ENCODE assay signal across 23 cellular contexts in genomic region chr4:126180642-126181041, GRCh38.
"Had no signal": no experiment of that assay in that cellular context is flagged by ENCODE, and none has a peak within 500 bp of the region (broad histone marks: within the 10 kb centered on the region; RNA-seq: fewer than 3 reads in every experiment).

No MANE protein-coding gene starts in this region.

- H3K27me3 ChIP-seq: MG63, SJSA1 had no signal

- H3K27ac ChIP-seq: HL-60, SJSA1, SK-N-MC had no signal

- DNase-seq: Karpas-422, KG1, MG63, NCI-H1092 treated with DMSO at 0.1 percent for 48 hours, NCI-H1436, NCI-H187, NCI-H2029, NCI-H2081 treated with DMSO at 0.1 percent for 48 hours, NCI-H2171, NCI-H226, NCI-H446, NCI-H510A, NCI-H524 treated with DMSO at 0.1 percent for 48 hours, NCI-H69, NCI-H774, Right ventricle myocardium superior, RPMI8226, SIG-M5 had no signal

- H3K9me3 ChIP-seq: MG63, SJSA1 had no signal

- H3K4me3 ChIP-seq: MG63, SJSA1, SK-N-MC had no signal

- H3K4me1 ChIP-seq: SJSA1 had no signal

- FAIRE-seq: HTR-8/SVneo, RCC 7860 had no signal

- H3K36me3 ChIP-seq: MG63, SJSA1 had no signal
